In genomic region chr17:58692239-58693055, GRCh38 we compare ENCODE assay signal across 8 cellular contexts. TPM values are rescaled to one million over a fixed set of nuclear protein-coding genes. Genes with fewer than 3 reads are reported as not detected.
A peak's percentile ranks its signal among the peaks of the same experiment; 100 is the strongest.
DNase-seq lines count a peak whose midpoint lies in the region; ATAC-seq and TF ChIP-seq lines count a peak whose summit lies in the region.

TSS of gene RAD51C (plus strand) at chr17:58692602. CDS start at chr17:58692644, 42 bp downstream.

- no peaks in the 10 kb centered on the region for H3K36me3 Mint-ChIP-seq in T-helper 17 cell (ENCODE audit: low read depth)

- H3K36me3 ChIP-seq in left ventricle myocardium inferior (peaks cover 22% of the 10 kb centered on the region), prostate gland (no peaks in the 10 kb centered on the region), upper lobe of right lung (no peaks in the 10 kb centered on the region)

- in situ Hi-C loops in GM13976 (cut with MboI; ENCODE audit: low sequenced_read_pairs, unreplicated experiment) = no loop called here

- ATAC-seq in HG02798 (IDR thresholded peaks at IDR 0.05; ENCODE audit: poor library complexity, unreplicated experiment) (peak; percentile 99), T-helper 17 cell (peak; percentile 99), upper lobe of right lung (peak; percentile 100)

- H3K27ac ChIP-seq in left ventricle myocardium inferior (replicated peaks) = peak within 1 kb of the TSS; percentile 86
- peak within 1 kb of the TSS; percentile 81 to 84 for H3K27ac ChIP-seq in prostate gland
- H3K27ac ChIP-seq in upper lobe of right lung = peak within 1 kb of the TSS; percentile 88

- H3K27me3 Mint-ChIP-seq in T-helper 17 cell = no peaks in the 10 kb centered on the region

- no peaks in the 10 kb centered on the region for H3K27me3 ChIP-seq in left ventricle myocardium inferior (ENCODE audit: low read depth)
- no peaks in the 10 kb centered on the region for H3K27me3 ChIP-seq in prostate gland (replicated peaks; ENCODE audit: insufficient read depth)
- H3K27me3 ChIP-seq in upper lobe of right lung = no peaks in the 10 kb centered on the region

- H3K4me3 Mint-ChIP-seq in T-helper 17 cell = peak within 1 kb of the TSS; percentile 96

- WGBS in prostate gland = 13% methylated on average over 50 of the region's 50 CpGs

- H3K4me1 ChIP-seq in left ventricle myocardium inferior = peaks cover 23% of the 10 kb centered on the region
- H3K4me1 ChIP-seq in prostate gland (replicated peaks) = no peaks in the 10 kb centered on the region
- H3K4me1 ChIP-seq in upper lobe of right lung = peaks cover 16% of the 10 kb centered on the region

- peak within 1 kb of the TSS; percentile 98 for H3K27ac Mint-ChIP-seq in T-helper 17 cell

- H3K9me3 ChIP-seq in T-helper 17 cell (ENCODE audit: control insufficient read depth, low read length, poor library complexity, severe bottlenecking) = no peaks in the 10 kb centered on the region
- H3K9me3 ChIP-seq in left ventricle myocardium inferior (replicated peaks) = no peaks in the 10 kb centered on the region
- H3K9me3 ChIP-seq in prostate gland = no peaks in the 10 kb centered on the region
- no peaks in the 10 kb centered on the region for H3K9me3 ChIP-seq in upper lobe of right lung

- peaks cover 23% of the 10 kb centered on the region for H3K4me1 Mint-ChIP-seq in T-helper 17 cell

- peak; percentile 92 for DNase-seq in GM13976 (ENCODE audit: low spot score)
- DNase-seq in NCI-H146 treated with DMSO at 0.1 percent for 48 hours (lab: John Stamatoyannopoulos, UW; ENCODE audit: unreplicated experiment) = peak; percentile 76
- peak; percentile 61 to 77 (median 62) for DNase-seq in T-helper 17 cell
- DNase-seq in amygdala (lab: John Stamatoyannopoulos, UW) = peak; percentile 8 to 84 (median 62)
- DNase-seq in left ventricle myocardium inferior = peak; percentile 86
- peak; percentile 65 for DNase-seq in prostate gland (ENCODE audit: low spot score)
- peak; percentile 94 for DNase-seq in upper lobe of right lung

- peak; percentile 37 for TF ChIP-seq POLR2A in prostate gland (IDR thresholded peaks at IDR 0.05)

- intact Hi-C loops in left ventricle myocardium inferior (cut with micrococcal nuclease) = no loop called here
- intact Hi-C loops in prostate gland (cut with DNase I) = loop anchor here (5.0 kb wide), 1 partner anchor 175 kb away; no protein-coding TSS in a partner anchor
- intact Hi-C loops in upper lobe of right lung (cut with DNase I) = no loop called here

- no peak for TF ChIP-seq CTCF in GM13976 (IDR thresholded peaks at IDR 0.05; ENCODE audit: borderline replicate concordance, control extremely low read depth, extremely low read depth, insufficient read depth, missing control alignments)
- TF ChIP-seq CTCF in left ventricle myocardium inferior (IDR thresholded peaks at IDR 0.05; ENCODE audit: borderline replicate concordance) = peak; percentile 9
- peak in 1 of 4 experiments; percentile 29 for TF ChIP-seq CTCF in prostate gland (IDR thresholded peaks at IDR 0.05)
- TF ChIP-seq CTCF in upper lobe of right lung (IDR thresholded peaks at IDR 0.05) = no peak

- H3K4me3 ChIP-seq in left ventricle myocardium inferior (peak within 1 kb of the TSS; percentile 82), prostate gland (peak within 1 kb of the TSS; percentile 54 to 58), upper lobe of right lung (peak within 1 kb of the TSS; percentile 88)

RNA-seq across cellular contexts. Expression of gene RAD51C, which starts in this region (rescaled TPM):
- total RNA-seq in T-helper 17 cell (10 to 100 TPM in 1 of 2 donors, 1 to 10 TPM in 1; 6.3 to 16.0 TPM), left ventricle myocardium inferior (37.6 TPM), prostate gland (10 to 100 TPM; 30.4 to 32.5 TPM), upper lobe of right lung (15.3 TPM)

Comparison
In these comparisons a context has a peak if more than half of its experiments do, and no peak if none do; other contexts are left out.
1. Peak in every context shown above with its lines: DNase-seq, ATAC-seq, H3K4me3 ChIP-seq and H3K27ac ChIP-seq.